Comparison of ENCODE assay signal across 8 cellular contexts in the genomic region with DNA sequence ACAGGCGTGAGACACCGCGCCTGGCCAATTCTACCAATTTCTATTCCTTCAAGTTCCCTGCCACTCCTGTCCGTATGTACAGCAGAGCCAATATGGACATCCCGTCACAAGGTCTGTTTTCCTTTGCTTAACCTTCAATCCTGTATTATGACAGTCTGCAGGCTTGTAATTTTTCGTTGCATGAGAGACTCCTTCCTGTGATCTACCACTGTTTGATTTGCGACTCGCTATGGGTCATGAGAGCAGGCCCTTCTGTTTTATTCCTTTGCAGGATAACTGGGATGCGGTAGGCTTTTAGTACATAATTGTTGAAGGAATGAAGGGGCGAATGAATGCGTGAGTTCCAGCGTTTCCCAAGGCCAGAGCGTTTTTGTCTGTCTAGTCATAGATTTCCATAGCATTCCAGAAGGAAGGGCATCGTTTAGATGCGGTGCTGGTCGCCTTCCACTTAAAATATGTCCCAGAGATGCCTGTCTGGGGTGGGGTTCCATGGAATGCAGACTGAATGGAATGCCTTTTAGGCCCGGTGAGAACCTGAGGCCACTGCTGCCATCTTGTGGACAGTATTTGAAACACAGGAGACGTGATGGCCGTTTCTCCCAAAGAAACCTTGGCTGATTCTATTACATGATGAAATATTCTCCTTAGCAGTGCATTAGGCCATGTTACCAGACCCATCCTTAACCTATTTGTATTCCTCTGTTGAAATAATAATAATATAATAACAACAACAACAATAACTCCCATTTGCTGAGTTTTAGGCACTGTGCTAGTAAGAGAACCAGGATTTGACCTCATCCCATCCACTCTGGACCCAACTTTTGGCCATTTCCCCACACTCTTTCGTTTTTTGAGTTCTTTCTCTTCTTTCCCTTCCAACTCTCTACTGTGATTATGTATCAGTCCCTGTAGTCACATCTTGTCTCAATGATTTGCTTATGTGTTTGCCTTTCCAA.
DNase-seq lines count a peak whose midpoint lies in the region; ATAC-seq, FAIRE-seq and TF ChIP-seq lines count a peak whose summit lies in the region.

No MANE protein-coding gene starts in this region.

- TF ChIP-seq RAD21 in HepG2 (CRISPR knock-in tag; IDR thresholded peaks at IDR 0.05): peak; percentile 86

- peak; percentile 70 for FAIRE-seq in HepG2 (lab: Jason Lieb, UNC)

- H3K9me3 Mint-ChIP-seq in WTC11: peaks cover 4% of the 10 kb centered on the region; the same call in 1 of the 2 replicates

- H4K20me1 ChIP-seq in HepG2 (ENCODE audit: insufficient read depth, low read length): no peaks in the 10 kb centered on the region

- H3K4me1 ChIP-seq in HepG2 (ENCODE audit: insufficient read depth, low read length): no peaks in the 10 kb centered on the region

- peak overlapping the region; percentile 100 for H3K27ac Mint-ChIP-seq in WTC11

- no peaks in the 10 kb centered on the region for H3K36me3 ChIP-seq in HepG2 (replicated peaks in 1 of 2; ENCODE audit: control insufficient read depth in 1 of 2, insufficient read depth in 2 of 2, low read length in 2 of 2)

- intact Hi-C loops in HepG2 (cut with micrococcal nuclease; ENCODE audit: unreplicated experiment): loop anchor here (1.0 to 5.0 kb wide), 4 partner anchors 52 to 209 kb away; no protein-coding TSS in a partner anchor

- H3K27me3 ChIP-seq in HepG2 (ENCODE audit: control insufficient read depth in 1 of 2, insufficient read depth in 2 of 2, low read length in 2 of 2): peaks cover 0 to 2% of the 10 kb centered on the region in 2 experiments; a peak in 1 of 5 replicates

- no peak for TF ChIP-seq POLR2A in HepG2 (IDR thresholded peaks at IDR 0.05; ENCODE audit: insufficient read depth in 1 of 2, low read depth in 2 of 2, low read length in 2 of 2)

- H3K4me2 ChIP-seq in HepG2 (ENCODE audit: low read depth, low read length): no peak overlapping the region

- peaks cover 12% of the 10 kb centered on the region for H3K36me3 Mint-ChIP-seq in WTC11

- H3K79me2 ChIP-seq in HepG2 (ENCODE audit: insufficient read depth, low read length): no peaks in the 10 kb centered on the region

- peaks cover 54% of the 10 kb centered on the region for H3K4me1 Mint-ChIP-seq in WTC11

- H3K4me3 ChIP-seq in coronary artery (no peak overlapping the region), HepG2 (replicated peaks in 1 of 3; ENCODE audit: insufficient read depth in 1 of 3, low read depth in 2 of 3, low read length in 3 of 3) (no peak overlapping the region)

- TF ChIP-seq EP300 in HepG2 (IDR thresholded peaks at IDR 0.05; ENCODE audit: low read depth in 2 of 2, low read length in 2 of 2) (no peak), HepG2 (CRISPR knock-in tag; IDR thresholded peaks at IDR 0.05; ENCODE audit: borderline replicate concordance) (no peak)

- no peak overlapping the region for H2AFZ ChIP-seq in HepG2 (ENCODE audit: low read length)

- ATAC-seq in WTC11: peak; percentile 90
- peak; percentile 90 for ATAC-seq in HepG2

- CTCF ChIA-PET in WTC11 (lab: Charles Lee): interaction anchor here (0.6 to 3.7 kb wide), 8 partner anchors 8 to 210 kb away, joined by 3 to 24 read pairs (median 4); no protein-coding TSS in a partner anchor
- CTCF ChIA-PET in HepG2 (lab: Yijun Ruan, JAX; ENCODE audit: low intra/inter-chr PET ratio, low total read pairs): interaction anchor here (0.7 to 2.0 kb wide), 7 partner anchors 65 to 405 kb away, joined by 3 to 20 read pairs (median 5); no protein-coding TSS in a partner anchor

- no peak overlapping the region for H3K9ac ChIP-seq in HepG2 (ENCODE audit: insufficient read depth, low read depth, low read length)

- H3K27ac ChIP-seq in coronary artery (peak overlapping the region in 1 of 2 donors; percentile 45), HepG2 (ENCODE audit: extremely low read length, insufficient read depth, low read length) (no peak overlapping the region)

- POLR2A ChIA-PET in WTC11 (lab: Charles Lee): no interaction called here
- POLR2A ChIA-PET in HepG2 (lab: Yijun Ruan, JAX): no interaction called here

- DNase-seq in NK-92 treated with Interleukin-12 subunit alpha and Interleukin-12 subunit beta, amount 100 ng/mL, for 24 hours (lab: John Stamatoyannopoulos, UW): peak; percentile 3
- no peak for DNase-seq in NK-92 (lab: John Stamatoyannopoulos, UW; ENCODE audit: unreplicated experiment)
- DNase-seq in NCI-H146 (lab: John Stamatoyannopoulos, UW): peak; percentile 65
- DNase-seq in WTC11 (ENCODE audit: low spot score): peak; percentile 89
- DNase-seq in coronary artery (ENCODE audit: low spot score): peak; percentile 75
- peak; percentile 74 for DNase-seq in HepG2 (ENCODE audit: low spot score)
- peak; percentile 15 to 54 (median 42) for DNase-seq in stimulated activated CD4-positive, alpha-beta T cell treated with anti-CD3 and anti-CD28 coated beads, TNF-alpha, amount 100 ng/mL, for 24 hours (ENCODE audit: low read depth in 3 of 3)
- no peak for DNase-seq in NCI-H187 (lab: John Stamatoyannopoulos, UW)

- no TSS peak for BruUV-seq in HepG2 (replicated peaks; lab: Mats Ljungman, UMichigan)

- H3K4me3 Mint-ChIP-seq in WTC11: no peak overlapping the region

- TF ChIP-seq CTCF in WTC11 (IDR thresholded peaks at IDR 0.05) (peak; percentile 79), coronary artery (IDR thresholded peaks at IDR 0.05) (peak; percentile 89), HepG2 (CRISPR knock-in tag; IDR thresholded peaks at IDR 0.05) (peak; percentile 91)

- 35% methylated on average over 19 of the region's 20 CpGs for WGBS in HepG2 (ENCODE audit: low lambda C conversion rate)

- H3K9me3 ChIP-seq in HepG2 (ENCODE audit: low read length): no peaks in the 10 kb centered on the region

- in situ Hi-C loops in HepG2 (cut with HindIII; ENCODE audit: extremely low pct_ligation_motif_present, low pct_unique_long_range_greater_than_20kb): no loop called here

- H3K27me3 Mint-ChIP-seq in WTC11 (ENCODE audit: low read depth): peaks cover 33% of the 10 kb centered on the region

TF ChIP-seq in WTC11, 78 proteins besides CTCF, POLR2A, EP300 and RAD21:
- TF ChIP-seq TEAD1 (CRISPR knock-in tag; IDR thresholded peaks at IDR 0.05): peak; percentile 96; the same call in 1 of the 2 replicates
- TF ChIP-seq CBFB (CRISPR knock-in tag; IDR thresholded peaks at IDR 0.05; ENCODE audit: low read depth): no peak
- TF ChIP-seq KAT7 (CRISPR knock-in tag; IDR thresholded peaks at IDR 0.05; ENCODE audit: borderline replicate concordance): no peak
- TF ChIP-seq SMAD3 (CRISPR knock-in tag; IDR thresholded peaks at IDR 0.05; ENCODE audit: borderline replicate concordance): no peak
- no peak for TF ChIP-seq ZNF671 (CRISPR knock-in tag; IDR thresholded peaks at IDR 0.05)
- TF ChIP-seq RORB (CRISPR knock-in tag; IDR thresholded peaks at IDR 0.05): no peak
- peak; percentile 94 for TF ChIP-seq TEAD4 (CRISPR knock-in tag; IDR thresholded peaks at IDR 0.05)
- peak; percentile 80 for TF ChIP-seq ZNF121 (CRISPR knock-in tag; IDR thresholded peaks at IDR 0.05)
TF ChIP-seq in WTC11: peak in this region for 3.

TF ChIP-seq in HepG2, 621 proteins besides CTCF, POLR2A, EP300 and RAD21 (continues in another document):
- TF ChIP-seq ZC3H13 (CRISPR knock-in tag; IDR thresholded peaks at IDR 0.05) (no peak), ZNF766 (CRISPR knock-in tag; IDR thresholded peaks at IDR 0.05; ENCODE audit: borderline replicate concordance) (0 out of 2 replicates have a peak, but pooled peaks have one; percentile 57), ZNF367 (CRISPR knock-in tag; IDR thresholded peaks at IDR 0.05; ENCODE audit: borderline replicate concordance) (no peak), XRCC5 (optimal IDR thresholded peaks at IDR 0.05; ENCODE audit: low read length) (no peak), NR2C2 (CRISPR knock-in tag; IDR thresholded peaks at IDR 0.05; ENCODE audit: borderline replicate concordance) (no peak), CCDC6 (CRISPR knock-in tag; IDR thresholded peaks at IDR 0.05) (no peak), ZNF101 (CRISPR knock-in tag; IDR thresholded peaks at IDR 0.05; ENCODE audit: borderline replicate concordance, low read depth) (no peak), ZNF331 (CRISPR knock-in tag; IDR thresholded peaks at IDR 0.05) (no peak; the same call in 1 of the 2 replicates), ADNP (CRISPR knock-in tag; IDR thresholded peaks at IDR 0.05) (no peak)
- TF ChIP-seq, protein P1, sequence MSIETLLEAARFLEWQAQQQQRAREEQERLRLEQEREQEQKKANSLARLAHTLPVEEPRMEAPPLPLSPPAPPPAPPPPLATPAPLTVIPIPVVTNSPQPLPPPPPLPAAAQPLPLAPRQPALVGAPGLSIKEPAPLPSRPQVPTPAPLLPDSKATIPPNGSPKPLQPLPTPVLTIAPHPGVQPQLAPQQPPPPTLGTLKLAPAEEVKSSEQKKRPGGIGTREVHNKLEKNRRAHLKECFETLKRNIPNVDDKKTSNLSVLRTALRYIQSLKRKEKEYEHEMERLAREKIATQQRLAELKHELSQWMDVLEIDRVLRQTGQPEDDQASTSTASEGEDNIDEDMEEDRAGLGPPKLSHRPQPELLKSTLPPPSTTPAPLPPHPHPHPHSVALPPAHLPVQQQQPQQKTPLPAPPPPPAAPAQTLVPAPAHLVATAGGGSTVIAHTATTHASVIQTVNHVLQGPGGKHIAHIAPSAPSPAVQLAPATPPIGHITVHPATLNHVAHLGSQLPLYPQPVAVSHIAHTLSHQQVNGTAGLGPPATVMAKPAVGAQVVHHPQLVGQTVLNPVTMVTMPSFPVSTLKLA (IDR thresholded peaks at IDR 0.05): no peak
- TF ChIP-seq, protein P2, sequence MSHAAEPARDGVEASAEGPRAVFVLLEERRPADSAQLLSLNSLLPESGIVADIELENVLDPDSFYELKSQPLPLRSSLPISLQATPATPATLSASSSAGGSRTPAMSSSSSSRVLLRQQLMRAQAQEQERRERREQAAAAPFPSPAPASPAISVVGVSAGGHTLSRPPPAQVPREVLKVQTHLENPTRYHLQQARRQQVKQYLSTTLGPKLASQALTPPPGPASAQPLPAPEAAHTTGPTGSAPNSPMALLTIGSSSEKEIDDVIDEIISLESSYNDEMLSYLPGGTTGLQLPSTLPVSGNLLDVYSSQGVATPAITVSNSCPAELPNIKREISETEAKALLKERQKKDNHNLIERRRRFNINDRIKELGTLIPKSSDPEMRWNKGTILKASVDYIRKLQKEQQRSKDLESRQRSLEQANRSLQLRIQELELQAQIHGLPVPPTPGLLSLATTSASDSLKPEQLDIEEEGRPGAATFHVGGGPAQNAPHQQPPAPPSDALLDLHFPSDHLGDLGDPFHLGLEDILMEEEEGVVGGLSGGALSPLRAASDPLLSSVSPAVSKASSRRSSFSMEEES (CRISPR knock-in tag; IDR thresholded peaks at IDR 0.05): 0 out of 2 replicates have a peak, but pooled peaks have one; percentile 32

Comparison
In these comparisons a context has a peak if more than half of its experiments do, and no peak if none do; other contexts are left out.
1. DNase-seq: peak in NK-92 treated with Interleukin-12 subunit alpha and Interleukin-12 subunit beta, amount 100 ng/mL, for 24 hours (single experiment), NCI-H146 (single experiment), WTC11 (single experiment), coronary artery (single experiment), HepG2 (single experiment) and stimulated activated CD4-positive, alpha-beta T cell treated with anti-CD3 and anti-CD28 coated beads, TNF-alpha, amount 100 ng/mL, for 24 hours (3 of 3); none in NK-92 (single experiment) and NCI-H187 (0 of 2).
2. Peak in every context shown above with its lines, with median percentiles within 50 percentile points of each other: CTCF ChIP-seq.